ENCODE assay signal across 8 cellular contexts in genomic region chr12:46370792-46371717, GRCh38. TPM values are rescaled to one million over a fixed set of nuclear protein-coding genes. Genes with fewer than 3 reads are reported as not detected.
DNase-seq lines count a peak whose midpoint lies in the region; ATAC-seq and TF ChIP-seq lines count a peak whose summit lies in the region.

No MANE protein-coding gene starts in this region.

- H3K9ac ChIP-seq in Loucy (ENCODE audit: low read depth, low read length, poor library complexity, severe bottlenecking), result peak overlapping the region; percentile 97

- H3K36me3 ChIP-seq in H7 (replicated peaks; ENCODE audit: control insufficient read depth, insufficient read depth, low read length) (peaks cover 43% of the 10 kb centered on the region), Loucy (ENCODE audit: insufficient read depth, low read length) (peaks cover 51% of the 10 kb centered on the region), SJSA1 (peaks cover 65% of the 10 kb centered on the region), gastroesophageal sphincter (peaks cover 15 to 51% of the 10 kb centered on the region in 2 donors), suprapubic skin (peaks cover 50% of the 10 kb centered on the region)

- ATAC-seq in gastroesophageal sphincter, result peak; percentile 74

- H3K9me2 ChIP-seq in Loucy (replicated peaks; ENCODE audit: low read depth, low read length), result no peaks in the 10 kb centered on the region

- H3K4me3 ChIP-seq in H7 (ENCODE audit: insufficient read depth, low read depth, low read length) (peak overlapping the region; percentile 81), Loucy (ENCODE audit: low read length, poor library complexity, severe bottlenecking) (peak overlapping the region; percentile 95), SJSA1 (peak overlapping the region; percentile 66), gastroesophageal sphincter (peak overlapping the region; percentile 67 to 93), suprapubic skin (peak overlapping the region; percentile 99)

- H2AFZ ChIP-seq in Loucy (ENCODE audit: low read length), result no peak overlapping the region

- WGBS in gastroesophageal sphincter (ENCODE audit: low coverage in 1 of 2), 2 donors, result 2 to 5% methylated on average over 5 to 13 of the region's 54 CpGs
- WGBS in suprapubic skin, result 2% methylated on average over 27 of the region's 54 CpGs

- no peaks in the 10 kb centered on the region for H3F3A ChIP-seq in Loucy (ENCODE audit: low read depth)

- TF ChIP-seq CTCF in Loucy (conservative IDR thresholded peaks at IDR 0.05; ENCODE audit: low read length), result no peak
- peak in 2 of 4 experiments; percentile 36 to 53 for TF ChIP-seq CTCF in gastroesophageal sphincter (IDR thresholded peaks at IDR 0.05)
- peak; percentile 3 to 10 for TF ChIP-seq CTCF in suprapubic skin (IDR thresholded peaks at IDR 0.05)

- peak overlapping the region; percentile 95 for H3K4me2 ChIP-seq in Loucy (ENCODE audit: low read depth, low read length, poor library complexity, severe bottlenecking)

- DNase-seq in GDM1 (lab: John Stamatoyannopoulos, UW) (peak; percentile 89), H7 (peak; percentile 92), SJSA1 (ENCODE audit: low read depth in 1 of 2, low spot score in 2 of 2) (peak; percentile 89 to 92), nucleus accumbens (lab: John Stamatoyannopoulos, UW) (peak; percentile 36 to 96 (median 84)), suprapubic skin (ENCODE audit: low spot score in 2 of 2) (peak; percentile 94 to 95)
- peak; percentile 95 for DNase-seq in activated naive CD4-positive, alpha-beta T cell treated with Interleukin-2 at 50 U/mL for 16 hours

- H3K4me1 ChIP-seq in Loucy (ENCODE audit: insufficient read depth, low read length, poor library complexity, severe bottlenecking), result peaks cover 78% of the 10 kb centered on the region
- H3K4me1 ChIP-seq in SJSA1 (replicated peaks), result peaks cover 51% of the 10 kb centered on the region
- H3K4me1 ChIP-seq in gastroesophageal sphincter, result peaks cover 21 to 58% (median 21%) of the 10 kb centered on the region in 3 donors
- peaks cover 58% of the 10 kb centered on the region for H3K4me1 ChIP-seq in suprapubic skin

- H3K9me3 ChIP-seq in Loucy (ENCODE audit: insufficient read depth, low read depth, low read length), result no peaks in the 10 kb centered on the region
- no peaks in the 10 kb centered on the region for H3K9me3 ChIP-seq in SJSA1 (replicated peaks)
- H3K9me3 ChIP-seq in gastroesophageal sphincter, result no peaks in the 10 kb centered on the region
- H3K9me3 ChIP-seq in suprapubic skin, result no peaks in the 10 kb centered on the region

- H3K79me2 ChIP-seq in Loucy (ENCODE audit: insufficient read depth, low read length), result peaks cover 74% of the 10 kb centered on the region

- peaks cover 61% of the 10 kb centered on the region for H4K20me1 ChIP-seq in Loucy (ENCODE audit: insufficient read depth, low read length, poor library complexity, severe bottlenecking)

- H3K27me3 ChIP-seq in H7 (ENCODE audit: control insufficient read depth, insufficient read depth, low read length) (no peaks in the 10 kb centered on the region), Loucy (ENCODE audit: insufficient read depth, low read length, poor library complexity, severe bottlenecking) (peaks cover 10% of the 10 kb centered on the region), SJSA1 (replicated peaks) (no peaks in the 10 kb centered on the region), gastroesophageal sphincter (no peaks in the 10 kb centered on the region), suprapubic skin (no peaks in the 10 kb centered on the region)

- TF ChIP-seq EP300 in gastroesophageal sphincter (IDR thresholded peaks at IDR 0.05), result no peak
- no peak for TF ChIP-seq EP300 in suprapubic skin (IDR thresholded peaks at IDR 0.05)

- TF ChIP-seq POLR2A in gastroesophageal sphincter (IDR thresholded peaks at IDR 0.05) (peak; percentile 47 to 64), suprapubic skin (IDR thresholded peaks at IDR 0.05) (peak; percentile 37 to 85)

- H3K27ac ChIP-seq in SJSA1 (peak overlapping the region; percentile 90), gastroesophageal sphincter (peak overlapping the region; percentile 87 to 100 (median 98)), suprapubic skin (peak overlapping the region; percentile 100)

RNA-seq across cellular contexts. Expression of gene SLC38A2, which starts 1.5 kb away (rescaled TPM):
- total RNA-seq in H7 (2014; rRNA removed; shearing (Covaris generic)), result 166 and 211 TPM in 2 replicates
- 188 and 238 TPM in 2 replicates for total RNA-seq in SJSA1 (2014; rRNA removed; shearing (Covaris generic))
- total RNA-seq in gastroesophageal sphincter (100 to 1,000 TPM; 175 to 271 (median 263) TPM), suprapubic skin (1,000 to 10,000 TPM in 1 of 4 donors, 100 to 1,000 TPM in 3; 632 to 1,386 (median 819) TPM)

Comparison
In these comparisons a context has a peak if more than half of its experiments do, and no peak if none do; other contexts are left out.
1. Peak in every context shown above with its lines: DNase-seq, ATAC-seq, H3K4me3 ChIP-seq and H3K27ac ChIP-seq.